17 cellular contexts compared by ENCODE assay signal in the genomic region with DNA sequence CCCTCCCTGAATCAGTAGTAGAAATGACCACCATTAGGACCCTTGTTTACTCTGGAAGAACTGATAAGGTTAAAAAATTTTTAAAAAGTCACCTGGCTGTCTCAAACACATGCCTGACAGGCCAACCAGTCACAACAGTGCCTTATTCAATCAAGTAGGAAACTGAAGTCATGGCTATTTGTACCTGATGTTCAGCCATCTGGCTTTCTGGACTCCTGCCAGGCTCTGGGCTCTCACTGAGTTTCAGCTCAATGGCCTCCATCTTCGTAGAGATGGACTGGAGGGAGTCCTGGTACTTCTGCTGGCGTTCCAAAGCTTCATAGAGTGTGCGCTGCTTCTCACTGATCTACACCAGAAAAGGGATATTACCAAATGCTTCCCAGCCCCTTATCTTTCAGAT.
DNase-seq lines count a peak whose midpoint lies in the region; ATAC-seq and TF ChIP-seq lines count a peak whose summit lies in the region.
"Had no signal": no experiment of that assay in that cellular context is flagged by ENCODE, and none has a peak within 500 bp of the region (broad histone marks: within the 10 kb centered on the region; RNA-seq: fewer than 3 reads in every experiment).

No MANE protein-coding gene starts in this region.

- peak overlapping the region; percentile 36 for H3K27ac ChIP-seq in skeletal muscle tissue (ENCODE audit: low read depth, low read length)
- H3K27ac ChIP-seq: 22Rv1, adrenal gland, colonic mucosa, left lung had no signal

- H3K4me1 Mint-ChIP-seq in brain: peaks cover 31% of the 10 kb centered on the region

- H3K27me3 ChIP-seq in skeletal muscle tissue (ENCODE audit: control insufficient read depth in 3 of 3, insufficient read depth in 3 of 3, low read length in 3 of 3): no peaks in the 10 kb centered on the region
- H3K27me3 ChIP-seq: adrenal gland, colonic mucosa, left lung had no signal

- peak overlapping the region in 1 of 5 experiments; percentile 60 for H3K4me3 Mint-ChIP-seq in brain
- H3K4me3 Mint-ChIP-seq: activated CD4-positive, alpha-beta memory T cell treated with anti-CD3 and anti-CD28 coated beads, Interleukin-2, amount 10 ng/mL, durations not matched to agents 7 days and 5 days; natural killer cell had no signal

- peak overlapping the region in 4 of 5 experiments; percentile 72 to 89 (median 74) for H3K27ac Mint-ChIP-seq in brain
- H3K27ac Mint-ChIP-seq: activated CD4-positive, alpha-beta memory T cell treated with anti-CD3 and anti-CD28 coated beads, Interleukin-2, amount 10 ng/mL, durations not matched to agents 7 days and 5 days; natural killer cell had no signal

- no peak for ATAC-seq in HG02571 (IDR thresholded peaks at IDR 0.05; ENCODE audit: unreplicated experiment)
- ATAC-seq: left lung, natural killer cell had no signal

- no peaks in the 10 kb centered on the region for H3K9me3 ChIP-seq in skeletal muscle tissue (ENCODE audit: control insufficient read depth in 3 of 3, low read length in 3 of 3)
- H3K9me3 ChIP-seq: adrenal gland, colonic mucosa, left lung had no signal

- H3K4me3 ChIP-seq in skeletal muscle tissue (ENCODE audit: low read length in 3 of 3): no peak overlapping the region
- H3K4me3 ChIP-seq: adrenal gland, colonic mucosa, left lung had no signal

- H3K9ac ChIP-seq in skeletal muscle tissue (ENCODE audit: low read depth in 1 of 3, low read length in 3 of 3): no peak overlapping the region

- peaks cover 13 to 42% (median 26%) of the 10 kb centered on the region in 3 donors for H3K36me3 ChIP-seq in skeletal muscle tissue (ENCODE audit: control insufficient read depth in 3 of 3, insufficient read depth in 3 of 3, low read length in 3 of 3)
- H3K36me3 ChIP-seq: colonic mucosa had no signal

- DNase-seq in DMS79 treated with DMSO at 0.1 percent for 48 hours (lab: John Stamatoyannopoulos, UW) (peak; percentile 22), DMS79 (lab: John Stamatoyannopoulos, UW) (no peak), NCI-H345 (lab: John Stamatoyannopoulos, UW) (peak; percentile 29), foreskin melanocyte (no peak), NCI-H2227 treated with DMSO at 0.1 percent for 48 hours (lab: John Stamatoyannopoulos, UW) (no peak)
- DNase-seq: activated CD4-positive, alpha-beta memory T cell treated with anti-CD3 and anti-CD28 coated beads, Interleukin-2, amount 10 ng/mL, durations not matched to agents 7 days and 5 days; colonic mucosa; left lung; natural killer cell; NK-92 treated with Interleukin-12 subunit alpha and Interleukin-12 subunit beta, amount 100 ng/mL, for 24 hours; stimulated activated CD4-positive, alpha-beta T cell treated with anti-CD3 and anti-CD28 coated beads, Interleukin-2, amount 100 ng/mL, for 24 hours; trophoblast cell had no signal

- H3K36me3 Mint-ChIP-seq in brain: peaks cover 67% of the 10 kb centered on the region

- H3K4me1 ChIP-seq in skeletal muscle tissue (ENCODE audit: control insufficient read depth in 3 of 3, insufficient read depth in 3 of 3, low read length in 3 of 3): peaks cover 8 to 16% (median 11%) of the 10 kb centered on the region in 3 donors
- H3K4me1 ChIP-seq: colonic mucosa, left lung had no signal

- H3K27me3 Mint-ChIP-seq in brain: no peaks in the 10 kb centered on the region
- H3K27me3 Mint-ChIP-seq: activated CD4-positive, alpha-beta memory T cell treated with anti-CD3 and anti-CD28 coated beads, Interleukin-2, amount 10 ng/mL, durations not matched to agents 7 days and 5 days had no signal

- no peaks in the 10 kb centered on the region for H3K9me3 Mint-ChIP-seq in brain
- H3K9me3 Mint-ChIP-seq: activated CD4-positive, alpha-beta memory T cell treated with anti-CD3 and anti-CD28 coated beads, Interleukin-2, amount 10 ng/mL, durations not matched to agents 7 days and 5 days; natural killer cell had no signal

- TF ChIP-seq CTCF in brain (conservative IDR thresholded peaks at IDR 0.05): no peak

Comparison
In these comparisons a context has a peak if more than half of its experiments do, and no peak if none do; other contexts are left out.
1. DNase-seq: peak in DMS79 treated with DMSO at 0.1 percent for 48 hours (single experiment) and NCI-H345 (single experiment); none in DMS79 (single experiment), foreskin melanocyte (single experiment) and NCI-H2227 treated with DMSO at 0.1 percent for 48 hours (single experiment).